ENCODE assay signal across 24 cellular contexts in the genomic region with DNA sequence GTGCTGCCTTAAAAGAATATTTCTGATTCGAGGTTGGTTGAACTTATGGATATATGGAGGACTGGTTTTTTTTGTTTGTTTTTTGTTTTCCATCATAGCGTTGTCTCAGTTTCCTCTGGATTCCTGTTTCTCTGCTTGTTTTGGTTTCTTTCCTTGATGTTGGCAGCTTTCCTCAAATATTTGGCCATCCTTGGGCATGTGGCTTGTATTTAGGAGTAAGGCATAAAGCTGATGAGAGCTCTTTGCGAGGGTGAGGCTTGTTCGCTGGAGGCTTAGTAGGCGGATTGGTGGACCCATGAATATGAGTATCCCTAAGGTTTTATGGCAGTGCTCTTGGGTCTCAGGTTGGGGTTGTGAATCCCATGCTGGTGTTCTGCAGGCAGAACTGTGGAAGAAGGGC. TPM values are rescaled to one million over a fixed set of nuclear protein-coding genes. Genes with fewer than 3 reads are reported as not detected.
DNase-seq lines count a peak whose midpoint lies in the region; ATAC-seq and TF ChIP-seq lines count a peak whose summit lies in the region.
"Had no signal": no experiment of that assay in that cellular context is flagged by ENCODE, and none has a peak within 500 bp of the region (broad histone marks: within the 10 kb centered on the region; RNA-seq: fewer than 3 reads in every experiment).

No MANE protein-coding gene starts in this region.

- H3K27ac Mint-ChIP-seq in CD4-positive, CD25-positive, alpha-beta regulatory T cell, result peak overlapping the region in 2 of 3 donors; percentile 21 to 67
- H3K27ac Mint-ChIP-seq in mesothelial cell of epicardium, result peak overlapping the region; percentile 30
- H3K27ac Mint-ChIP-seq: activated T-helper 2 cell treated with anti-CD3 and anti-CD28 coated beads, Interferon-gamma antibody, Interleukin-2, Interleukin-4, amounts not matched to agents 10 μg/mL and 5 μg/mL and 100 μg/mL, durations not matched to agents 14 hours and 24 hours and 36 hours; endodermal cell had no signal

- no peaks in the 10 kb centered on the region for H3K27me3 ChIP-seq in CD4-positive, CD25-positive, alpha-beta regulatory T cell (ENCODE audit: control insufficient read depth, insufficient read depth, low read length)
- H3K27me3 ChIP-seq in aorta (ENCODE audit: control insufficient read depth in 1 of 2, insufficient read depth in 2 of 2, low read length in 1 of 2), result no peaks in the 10 kb centered on the region
- H3K27me3 ChIP-seq: adrenal gland, esophagus muscularis mucosa, Peyer's patch, sigmoid colon, SJCRH30, transverse colon had no signal

- 16 to 50% methylated on average over 5 of the region's 5 CpGs for WGBS in aorta, 2 donors

- peak overlapping the region in 3 of 4 donors; percentile 27 to 73 (median 72) for H3K4me3 Mint-ChIP-seq in CD4-positive, CD25-positive, alpha-beta regulatory T cell
- H3K4me3 Mint-ChIP-seq in mesothelial cell of epicardium, result no peak overlapping the region
- H3K4me3 Mint-ChIP-seq: endodermal cell had no signal

- intact Hi-C loops in aorta (cut with DNase I), result loop anchor here in 1 of 2 donors (10.0 kb wide), 1 partner anchor 1495 kb away; no protein-coding TSS in a partner anchor

- TF ChIP-seq CTCF in mesothelial cell of epicardium (IDR thresholded peaks at IDR 0.05; ENCODE audit: unreplicated experiment), result no peak

- H3K27me3 Mint-ChIP-seq in CD4-positive, CD25-positive, alpha-beta regulatory T cell, result no peaks in the 10 kb centered on the region
- H3K27me3 Mint-ChIP-seq in mesothelial cell of epicardium (ENCODE audit: low read depth), result no peaks in the 10 kb centered on the region
- H3K27me3 Mint-ChIP-seq: T-cell had no signal

- H3K4me1 ChIP-seq in CD4-positive, CD25-positive, alpha-beta regulatory T cell (ENCODE audit: control insufficient read depth, insufficient read depth, low read length, poor library complexity, severe bottlenecking), result peaks cover 87% of the 10 kb centered on the region
- H3K4me1 ChIP-seq in aorta (ENCODE audit: control insufficient read depth in 1 of 2, insufficient read depth in 2 of 2, low read length in 2 of 2), result peaks cover 7 to 8% of the 10 kb centered on the region in 2 donors
- H3K4me1 ChIP-seq: Caco-2, prostate gland, SJCRH30 had no signal

- DNase-seq in AG20443 (ENCODE audit: low spot score), result peak; percentile 48
- no peak for DNase-seq in CD4-positive, CD25-positive, alpha-beta regulatory T cell
- peak; percentile 7 for DNase-seq in astrocyte of the hippocampus (ENCODE audit: low read depth, low spot score)
- DNase-seq in mesothelial cell of epicardium (ENCODE audit: low spot score in 2 of 2, unreplicated experiment in 2 of 2), result no peak
- DNase-seq in aorta, result no peak
- DNase-seq: adrenal gland, Caco-2, DMS79 treated with DMSO at 0.1 percent for 48 hours, endodermal cell, mucosa of descending colon, NCI-H1694 treated with DMSO at 0.1 percent for 48 hours, NCI-H526 treated with DMSO at 0.1 percent for 48 hours, Peyer's patch, sigmoid colon, SJCRH30, T-cell, transverse colon had no signal

- no peaks in the 10 kb centered on the region for H3K36me3 ChIP-seq in CD4-positive, CD25-positive, alpha-beta regulatory T cell (ENCODE audit: control insufficient read depth, insufficient read depth, low read length)
- no peaks in the 10 kb centered on the region for H3K36me3 ChIP-seq in aorta (ENCODE audit: control insufficient read depth in 1 of 2, insufficient read depth in 2 of 2, low read length in 1 of 2)
- H3K36me3 ChIP-seq: adrenal gland, esophagus muscularis mucosa, Peyer's patch, prostate gland, sigmoid colon, transverse colon had no signal

- peaks cover 0 to under 1% of the 10 kb centered on the region in 2 experiments for H3K9me3 ChIP-seq in CD4-positive, CD25-positive, alpha-beta regulatory T cell (ENCODE audit: control insufficient read depth in 2 of 2, low read length in 2 of 2)
- no peaks in the 10 kb centered on the region for H3K9me3 ChIP-seq in aorta (ENCODE audit: control insufficient read depth, low read length)
- H3K9me3 ChIP-seq: adrenal gland, Caco-2, mucosa of descending colon, Peyer's patch, prostate gland, sigmoid colon, SJCRH30, transverse colon had no signal

- no peaks in the 10 kb centered on the region for H3K9me3 Mint-ChIP-seq in CD4-positive, CD25-positive, alpha-beta regulatory T cell
- peaks cover 6% of the 10 kb centered on the region for H3K9me3 Mint-ChIP-seq in mesothelial cell of epicardium
- H3K9me3 Mint-ChIP-seq: activated T-helper 2 cell treated with anti-CD3 and anti-CD28 coated beads, Interferon-gamma antibody, Interleukin-2, Interleukin-4, amounts not matched to agents 10 μg/mL and 5 μg/mL and 100 μg/mL, durations not matched to agents 14 hours and 24 hours and 36 hours; endodermal cell; T-cell had no signal

- H3K36me3 Mint-ChIP-seq in CD4-positive, CD25-positive, alpha-beta regulatory T cell, result peaks cover 3% of the 10 kb centered on the region
- peaks cover 9% of the 10 kb centered on the region for H3K36me3 Mint-ChIP-seq in mesothelial cell of epicardium

- no peak overlapping the region for H3K27ac ChIP-seq in CD4-positive, CD25-positive, alpha-beta regulatory T cell (ENCODE audit: insufficient read depth, low read length, poor library complexity, severe bottlenecking)
- H3K27ac ChIP-seq in aorta (ENCODE audit: low read depth in 1 of 2, low read length in 2 of 2), result no peak overlapping the region
- H3K27ac ChIP-seq: adrenal gland, coronary artery, esophagus muscularis mucosa, Peyer's patch, prostate gland, sigmoid colon, SJCRH30, transverse colon had no signal

- peaks cover 52 to 92% (median 79%) of the 10 kb centered on the region in 4 donors for H3K4me1 Mint-ChIP-seq in CD4-positive, CD25-positive, alpha-beta regulatory T cell
- H3K4me1 Mint-ChIP-seq in mesothelial cell of epicardium, result peaks cover 23% of the 10 kb centered on the region

- ATAC-seq in CD4-positive, CD25-positive, alpha-beta regulatory T cell (ENCODE audit: low read depth in 2 of 2), result no peak
- ATAC-seq in GM18861 (IDR thresholded peaks at IDR 0.05; ENCODE audit: unreplicated experiment), result no peak
- ATAC-seq in HG03442 (IDR thresholded peaks at IDR 0.05; ENCODE audit: unreplicated experiment), result no peak
- no peak for ATAC-seq in aorta (ENCODE audit: low FRiP score)
- ATAC-seq: HepG2, mucosa of descending colon, T-cell had no signal

- H3K4me3 ChIP-seq in CD4-positive, CD25-positive, alpha-beta regulatory T cell (ENCODE audit: low read depth, low read length), result no peak overlapping the region
- no peak overlapping the region for H3K4me3 ChIP-seq in aorta (ENCODE audit: low read length in 2 of 2)
- H3K4me3 ChIP-seq: adrenal gland, coronary artery, esophagus muscularis mucosa, mucosa of descending colon, Peyer's patch, prostate gland, sigmoid colon, SJCRH30, transverse colon had no signal

RNA-seq across cellular contexts. Expression of gene DYRK1A, which starts 22.9 kb away (rescaled TPM):
- total RNA-seq in CD4-positive, CD25-positive, alpha-beta regulatory T cell, result 143 TPM
- polyA plus RNA-seq in CD4-positive, CD25-positive, alpha-beta regulatory T cell, result 1 to 10 TPM; 2.6 to 6.6 (median 5.6) TPM
- 77.2 to 79.7 TPM (median 78.7 TPM) in 3 replicates for total RNA-seq in mesothelial cell of epicardium
- total RNA-seq in aorta, result 10 to 100 TPM; 70.0 to 76.6 TPM
- 10 to 100 TPM in 1 of 2 donors, 1 to 10 TPM in 1; 8.8 to 21.6 TPM for polyA plus RNA-seq in aorta

Comparison
In these comparisons a context has a peak if more than half of its experiments do, and no peak if none do; other contexts are left out.
1. DNase-seq: peak in AG20443 (single experiment) and astrocyte of the hippocampus (single experiment); none in CD4-positive, CD25-positive, alpha-beta regulatory T cell (0 of 3), mesothelial cell of epicardium (0 of 2) and aorta (0 of 2).